In genomic region chr11:93166867-93167266, GRCh38 we compare ENCODE assay signal across 14 cellular contexts. TPM values are rescaled to one million over a fixed set of nuclear protein-coding genes. Genes with fewer than 3 reads are reported as not detected.
DNase-seq lines count a peak whose midpoint lies in the region; ATAC-seq and TF ChIP-seq lines count a peak whose summit lies in the region.
"Had no signal": no experiment of that assay in that cellular context is flagged by ENCODE, and none has a peak within 500 bp of the region (broad histone marks: within the 10 kb centered on the region; RNA-seq: fewer than 3 reads in every experiment).

No MANE protein-coding gene starts in this region.

- DNase-seq in MV-4-11 (lab: John Stamatoyannopoulos, UW): peak; percentile 80
- no peak for DNase-seq in activated gamma-delta T cell (lab: John Stamatoyannopoulos, UW)
- no peak for DNase-seq in gastrocnemius medialis
- DNase-seq in stimulated activated CD4-positive, alpha-beta T cell treated with anti-CD3 and anti-CD28 coated beads, Interleukin-4, amount 100 ng/mL, for 24 hours: no peak
- DNase-seq: activated CD4-positive, alpha-beta T cell treated with anti-CD3 and anti-CD28 coated beads, Interleukin-2, amount 50 U/mL, for 48 hours; brain microvascular endothelial cell; kidney; NCI-H2171; upper lobe of left lung had no signal

- H3K27me3 ChIP-seq in BLaER1 treated with 17β-estradiol and CSF1 and Interleukin-3, amounts not matched to agents 10 nM and 100 nM: no peaks in the 10 kb centered on the region
- H3K27me3 ChIP-seq in gastrocnemius medialis: no peaks in the 10 kb centered on the region
- H3K27me3 ChIP-seq: brain microvascular endothelial cell, upper lobe of left lung had no signal

- peaks cover 17 to 21% (median 18%) of the 10 kb centered on the region in 10 experiments for H3K4me1 ChIP-seq in BLaER1 treated with 17β-estradiol and CSF1 and Interleukin-3, amounts not matched to agents 10 nM and 100 nM
- H3K4me1 ChIP-seq in gastrocnemius medialis: no peaks in the 10 kb centered on the region
- H3K4me1 ChIP-seq: upper lobe of left lung had no signal

- peaks cover 26 to 57% (median 38%) of the 10 kb centered on the region in 11 experiments; a peak in 21 of 22 replicates for H3K36me3 ChIP-seq in BLaER1 treated with 17β-estradiol and CSF1 and Interleukin-3, amounts not matched to agents 10 nM and 100 nM
- peaks cover 0 to 12% of the 10 kb centered on the region in 2 donors for H3K36me3 ChIP-seq in gastrocnemius medialis
- H3K36me3 ChIP-seq: brain microvascular endothelial cell had no signal

- no peaks in the 10 kb centered on the region for H4K20me1 ChIP-seq in BLaER1 treated with 17β-estradiol and CSF1 and Interleukin-3, amounts not matched to agents 10 nM and 100 nM

- in situ Hi-C loops in gastrocnemius medialis (cut with MboI; ENCODE audit: low sequenced_read_pairs in 4 of 4): no loop called here

- no peak for TF ChIP-seq POLR2A in gastrocnemius medialis (IDR thresholded peaks at IDR 0.05)

- intact Hi-C loops in gastrocnemius medialis (cut with DNase I; ENCODE audit: low total_unique reads): no loop called here

- ATAC-seq in GM19351 (IDR thresholded peaks at IDR 0.05; ENCODE audit: unreplicated experiment) (peak; percentile 73), HG02938 (IDR thresholded peaks at IDR 0.05; ENCODE audit: unreplicated experiment) (peak; percentile 56), gastrocnemius medialis (no peak), GM18870 (IDR thresholded peaks at IDR 0.05; ENCODE audit: unreplicated experiment) (no peak)
- ATAC-seq: GM23338 had no signal

- H3K27ac ChIP-seq in BLaER1 treated with 17β-estradiol and CSF1 and Interleukin-3, amounts not matched to agents 10 nM and 100 nM: no peak overlapping the region; a peak in 2 of 22 replicates
- no peak overlapping the region for H3K27ac ChIP-seq in gastrocnemius medialis
- H3K27ac ChIP-seq: brain microvascular endothelial cell, upper lobe of left lung had no signal

- H3K4me2 ChIP-seq in BLaER1 treated with 17β-estradiol and CSF1 and Interleukin-3, amounts not matched to agents 10 nM and 100 nM: peak overlapping the region; percentile 17 to 67 (median 56)
- H3K4me2 ChIP-seq: GM23338 had no signal

- TF ChIP-seq CTCF in gastrocnemius medialis (IDR thresholded peaks at IDR 0.05 in 4 of 5, conservative IDR thresholded peaks at IDR 0.05 in 1 of 5): no peak

- no peak overlapping the region for H3K4me3 ChIP-seq in BLaER1 treated with 17β-estradiol and CSF1 and Interleukin-3, amounts not matched to agents 10 nM and 100 nM
- no peak overlapping the region for H3K4me3 ChIP-seq in gastrocnemius medialis
- H3K4me3 ChIP-seq: GM23338, upper lobe of left lung had no signal

- H3K9me3 ChIP-seq in BLaER1 treated with 17β-estradiol and CSF1 and Interleukin-3, amounts not matched to agents 10 nM and 100 nM (replicated peaks in 1 of 11): no peaks in the 10 kb centered on the region
- no peaks in the 10 kb centered on the region for H3K9me3 ChIP-seq in gastrocnemius medialis
- H3K9me3 ChIP-seq: upper lobe of left lung had no signal

- no peak overlapping the region for H3K9ac ChIP-seq in BLaER1 treated with 17β-estradiol and CSF1 and Interleukin-3, amounts not matched to agents 10 nM and 100 nM

RNA-seq across cellular contexts. Expression of gene SLC36A4, which starts 30.9 kb away (rescaled TPM):
- total RNA-seq in gastrocnemius medialis: 1 to 10 TPM; 1.5 to 3.4 (median 2.4) TPM

Comparison
In these comparisons a context has a peak if more than half of its experiments do, and no peak if none do; other contexts are left out.
1. ATAC-seq: peak in GM19351 (single experiment) and HG02938 (single experiment); none in gastrocnemius medialis (0 of 2) and GM18870 (single experiment).